In the genomic region with DNA sequence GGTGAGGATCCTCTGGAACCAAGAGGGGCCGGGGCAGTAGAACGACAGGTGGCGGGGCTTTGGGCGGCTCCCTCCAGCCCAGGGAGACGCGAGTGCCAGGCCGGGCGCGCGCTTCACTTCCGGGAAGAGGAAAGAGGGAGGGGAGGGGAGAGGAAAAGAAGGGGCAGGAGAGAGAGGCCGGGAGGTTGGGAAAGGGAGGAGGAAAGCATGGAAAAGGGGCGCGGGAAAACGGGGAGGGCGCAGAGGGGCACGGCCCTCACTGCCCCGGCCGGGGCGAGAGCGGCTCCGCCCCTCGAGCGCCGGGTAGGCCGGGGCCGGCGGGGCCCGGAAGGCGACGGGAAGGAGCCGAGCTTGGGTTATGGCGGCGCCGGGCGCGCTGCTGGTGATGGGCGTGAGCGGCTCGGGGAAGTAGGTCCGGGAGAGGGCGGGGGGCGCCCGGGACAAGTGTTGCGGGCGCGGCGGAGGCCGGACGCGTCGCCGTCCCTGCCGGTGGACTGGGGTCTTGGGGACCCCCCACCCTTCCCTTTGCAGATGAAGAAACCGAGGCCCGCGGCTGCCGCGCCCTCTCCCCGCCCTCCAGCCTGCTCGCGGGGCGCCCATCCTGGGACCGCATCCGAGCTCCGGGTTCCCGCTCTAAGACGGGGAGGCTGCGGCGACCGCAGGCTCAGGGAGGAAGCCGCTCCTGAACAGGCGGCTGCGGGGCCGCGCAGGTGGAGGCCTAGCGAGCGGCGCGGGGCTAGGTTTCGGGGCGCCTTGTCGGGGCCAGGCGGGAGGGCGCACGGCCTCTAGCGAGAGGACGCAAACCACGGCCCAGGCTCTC, we compare ENCODE assay signal across 8 cellular contexts. TPM values are rescaled to one million over a fixed set of nuclear protein-coding genes. Genes with fewer than 3 reads are reported as not detected.
DNase-seq lines count a peak whose midpoint lies in the region; FAIRE-seq and TF ChIP-seq lines count a peak whose summit lies in the region.

A gene (plus strand): TSS at position 330 of the 820 bp plus-strand sequence. CDS start 29 bp downstream, at position 359.

- no peak for TF ChIP-seq CTCF in H9 (conservative IDR thresholded peaks at IDR 0.05)
- TF ChIP-seq CTCF in Loucy (conservative IDR thresholded peaks at IDR 0.05; ENCODE audit: low read length) = no peak
- no peak for TF ChIP-seq CTCF in astrocyte (IDR thresholded peaks at IDR 0.05; ENCODE audit: insufficient read depth, low read depth, low read length)
- TF ChIP-seq CTCF in sigmoid colon (IDR thresholded peaks at IDR 0.05) = no peak

- H3K27me3 Mint-ChIP-seq in H9 (ENCODE audit: low read depth) (peaks cover 19% of the 10 kb centered on the region), astrocyte (ENCODE audit: low read depth, unreplicated experiment) (peaks cover 10% of the 10 kb centered on the region)
- peaks cover 3% of the 10 kb centered on the region for H3K27me3 Mint-ChIP-seq in T-helper 2 cell treated with Interferon-gamma antibody and Interleukin-4, amounts not matched to agents 5 μg/mL and 100 μg/mL, for 36 hours (ENCODE audit: low read depth)

- no peaks in the 10 kb centered on the region for H3K9me3 ChIP-seq in H9 (ENCODE audit: control insufficient read depth, low read depth, low read length)
- no peaks in the 10 kb centered on the region for H3K9me3 ChIP-seq in Loucy (ENCODE audit: insufficient read depth, low read depth, low read length)
- no peaks in the 10 kb centered on the region for H3K9me3 ChIP-seq in astrocyte (ENCODE audit: insufficient read depth, low read depth, low read length)
- no peaks in the 10 kb centered on the region for H3K9me3 ChIP-seq in sigmoid colon

- peak within 1 kb of the TSS; percentile 68 for H3K4me2 ChIP-seq in H9 (ENCODE audit: insufficient read depth, insufficient read length, low read length)
- peak within 1 kb of the TSS; percentile 89 for H3K4me2 ChIP-seq in Loucy (ENCODE audit: low read depth, low read length, poor library complexity, severe bottlenecking)
- H3K4me2 ChIP-seq in astrocyte (ENCODE audit: low read length) = peak within 1 kb of the TSS; percentile 89

- no peak within 1 kb of the TSS for H3K4ac ChIP-seq in H9 (ENCODE audit: low read depth, low read length)

- H2BK120ac ChIP-seq in H9 (ENCODE audit: low read depth, low read length, poor library complexity, severe bottlenecking) = no peak within 1 kb of the TSS

- H3K4me1 Mint-ChIP-seq in H9 (peaks cover 21 to 22% of the 10 kb centered on the region in 2 experiments), astrocyte (ENCODE audit: low read depth, unreplicated experiment) (peaks cover 3% of the 10 kb centered on the region)
- peaks cover 30% of the 10 kb centered on the region for H3K4me1 Mint-ChIP-seq in T-helper 2 cell treated with Interferon-gamma antibody and Interleukin-4, amounts not matched to agents 5 μg/mL and 100 μg/mL, for 36 hours (ENCODE audit: low read depth)

- H2BK12ac ChIP-seq in H9 (ENCODE audit: insufficient read length, low read depth, low read length) = no peak within 1 kb of the TSS

- no peaks in the 10 kb centered on the region for H3K36me3 ChIP-seq in Loucy (ENCODE audit: insufficient read depth, low read length)
- H3K36me3 ChIP-seq in astrocyte (ENCODE audit: insufficient read depth, low read length) = no peaks in the 10 kb centered on the region
- peaks cover 0 to 10% (median 0%) of the 10 kb centered on the region in 4 donors for H3K36me3 ChIP-seq in sigmoid colon

- H2BK5ac ChIP-seq in H9 (ENCODE audit: insufficient read length, low read length) = no peak within 1 kb of the TSS

- H3K23me2 ChIP-seq in H9 (ENCODE audit: insufficient read length, low read depth, low read length, poor library complexity, severe bottlenecking) = peaks cover 3% of the 10 kb centered on the region

- H3K4me3 ChIP-seq in Loucy (ENCODE audit: low read length, poor library complexity, severe bottlenecking) = peak within 1 kb of the TSS; percentile 76
- peak within 1 kb of the TSS; percentile 63 for H3K4me3 ChIP-seq in astrocyte (ENCODE audit: insufficient read depth, low read depth, low read length)
- peak within 1 kb of the TSS; percentile 69 to 86 (median 75) for H3K4me3 ChIP-seq in sigmoid colon

- no peak within 1 kb of the TSS for H3T11ph ChIP-seq in H9 (ENCODE audit: low read length)

- H3K4me1 ChIP-seq in H9 (ENCODE audit: insufficient read depth, low read length) (no peaks in the 10 kb centered on the region), Loucy (ENCODE audit: insufficient read depth, low read length, poor library complexity, severe bottlenecking) (peaks cover 45% of the 10 kb centered on the region), astrocyte (ENCODE audit: insufficient read depth, low read length) (no peaks in the 10 kb centered on the region), sigmoid colon (peaks cover 0 to 17% (median 6%) of the 10 kb centered on the region in 4 donors)

- no peak within 1 kb of the TSS for H2AFZ ChIP-seq in H9 (ENCODE audit: low read length)
- peak within 1 kb of the TSS; percentile 88 for H2AFZ ChIP-seq in Loucy (ENCODE audit: low read length)
- H2AFZ ChIP-seq in astrocyte (ENCODE audit: low read depth, low read length) = peak within 1 kb of the TSS; percentile 77

- no peak within 1 kb of the TSS for H4K8ac ChIP-seq in H9 (replicated peaks; ENCODE audit: insufficient read length, low read depth, low read length)

- H3K27me3 ChIP-seq in H9 (ENCODE audit: insufficient read depth, low read length) (no peaks in the 10 kb centered on the region), Loucy (ENCODE audit: insufficient read depth, low read length, poor library complexity, severe bottlenecking) (no peaks in the 10 kb centered on the region), astrocyte (ENCODE audit: insufficient read depth, low read length) (no peaks in the 10 kb centered on the region), sigmoid colon (no peaks in the 10 kb centered on the region)

- H3K79me2 ChIP-seq in H9 (ENCODE audit: insufficient read depth, low read length) (no peaks in the 10 kb centered on the region), Loucy (ENCODE audit: insufficient read depth, low read length) (peaks cover 10% of the 10 kb centered on the region; the same call in 1 of the 2 replicates), astrocyte (ENCODE audit: insufficient read depth, low read length) (no peaks in the 10 kb centered on the region)

- peak within 1 kb of the TSS; percentile 51; the same call in 1 of the 2 replicates for H3K14ac ChIP-seq in H9 (ENCODE audit: insufficient read depth, low read length)

- intact Hi-C loops in sigmoid colon (cut with DNase I) = loop anchor here (2.0 to 5.0 kb wide), 3 partner anchors 84 to 289 kb away; a partner anchor contains a TSS

- no peak within 1 kb of the TSS for H3K56ac ChIP-seq in H9 (ENCODE audit: insufficient read length, low read depth, low read length)

- TF ChIP-seq EP300 in sigmoid colon (IDR thresholded peaks at IDR 0.05) = peak in 1 of 4 donors; percentile 11

- H3K9me3 Mint-ChIP-seq in H9 = no peaks in the 10 kb centered on the region
- no peaks in the 10 kb centered on the region for H3K9me3 Mint-ChIP-seq in T-helper 2 cell treated with Interferon-gamma antibody and Interleukin-4, amounts not matched to agents 5 μg/mL and 100 μg/mL, for 36 hours
- no peaks in the 10 kb centered on the region for H3K9me3 Mint-ChIP-seq in astrocyte (ENCODE audit: unreplicated experiment)

- no peak within 1 kb of the TSS for H2AK5ac ChIP-seq in H9 (ENCODE audit: insufficient read length, low read length)

- DNase-seq in H9 = peak; percentile 70
- DNase-seq in T-helper 2 cell treated with Interferon-gamma antibody and Interleukin-4, amounts not matched to agents 5 μg/mL and 100 μg/mL, for 36 hours (ENCODE audit: low spot score) = peak; percentile 66
- peak; percentile 19 for DNase-seq in astrocyte (ENCODE audit: low read depth)
- peak in 49 of 51 donors; percentile 27 to 88 (median 59) for DNase-seq in hypothalamus (lab: John Stamatoyannopoulos, UW)
- peak; percentile 78 for DNase-seq in sigmoid colon
- no peak for DNase-seq in NCI-H187 treated with DMSO at 0.1 percent for 48 hours (lab: John Stamatoyannopoulos, UW)

- H4K5ac ChIP-seq in H9 (ENCODE audit: insufficient read length, low read depth, low read length) = no peak within 1 kb of the TSS

- H3K9ac ChIP-seq in H9 (ENCODE audit: extremely low read depth, insufficient read length, low read length) (peak within 1 kb of the TSS; percentile 16), Loucy (ENCODE audit: low read depth, low read length, poor library complexity, severe bottlenecking) (peak within 1 kb of the TSS; percentile 95), astrocyte (ENCODE audit: low read length) (peak within 1 kb of the TSS; percentile 82)

- no peaks in the 10 kb centered on the region for H4K20me1 ChIP-seq in H9 (ENCODE audit: control insufficient read depth, insufficient read depth, insufficient read length)
- H4K20me1 ChIP-seq in Loucy (ENCODE audit: insufficient read depth, low read length, poor library complexity, severe bottlenecking) = no peaks in the 10 kb centered on the region
- no peaks in the 10 kb centered on the region for H4K20me1 ChIP-seq in astrocyte (ENCODE audit: insufficient read depth, low read length)

- H3K36me3 Mint-ChIP-seq in H9 (ENCODE audit: insufficient read depth in 1 of 3, low read depth in 3 of 3) = no peaks in the 10 kb centered on the region
- H3K36me3 Mint-ChIP-seq in T-helper 2 cell treated with Interferon-gamma antibody and Interleukin-4, amounts not matched to agents 5 μg/mL and 100 μg/mL, for 36 hours (ENCODE audit: low read depth) = peaks cover 12% of the 10 kb centered on the region
- H3K36me3 Mint-ChIP-seq in astrocyte (ENCODE audit: low read depth, unreplicated experiment) = peaks cover 10% of the 10 kb centered on the region

- no CpG with 5 or more reads among the region's 89 CpGs for WGBS in H9 (ENCODE audit: extremely low coverage, insufficient read length, low lambda C conversion rate)
- 0% methylated on average over 89 of the region's 89 CpGs for WGBS in sigmoid colon, 2 donors

- peaks cover 5% of the 10 kb centered on the region; the same call in 1 of the 2 replicates for H3F3A ChIP-seq in Loucy (ENCODE audit: low read depth)

- H3K4me3 Mint-ChIP-seq in H9 (peak within 1 kb of the TSS; percentile 79 to 88), astrocyte (ENCODE audit: unreplicated experiment) (peak within 1 kb of the TSS; percentile 90)
- H3K4me3 Mint-ChIP-seq in T-helper 2 cell treated with Interferon-gamma antibody and Interleukin-4, amounts not matched to agents 5 μg/mL and 100 μg/mL, for 36 hours = peak within 1 kb of the TSS; percentile 88

- TF ChIP-seq POLR2A in GM10847 (IDR thresholded peaks at IDR 0.05; ENCODE audit: extremely low read depth, insufficient read length) (peak; percentile 42), sigmoid colon (IDR thresholded peaks at IDR 0.05) (no peak)

- H2BK15ac ChIP-seq in H9 (ENCODE audit: low read depth, low read length) = no peak within 1 kb of the TSS

- no peak within 1 kb of the TSS for H3K23ac ChIP-seq in H9 (ENCODE audit: insufficient read length, low read depth, low read length)

- peak within 1 kb of the TSS in 1 of 3 experiments; percentile 49; a peak in 4 of 7 replicates for H3K27ac Mint-ChIP-seq in H9
- peak within 1 kb of the TSS; percentile 98 for H3K27ac Mint-ChIP-seq in T-helper 2 cell treated with Interferon-gamma antibody and Interleukin-4, amounts not matched to agents 5 μg/mL and 100 μg/mL, for 36 hours
- peak within 1 kb of the TSS; percentile 88 for H3K27ac Mint-ChIP-seq in astrocyte (ENCODE audit: unreplicated experiment)

- H3K27ac ChIP-seq in H9 (ENCODE audit: insufficient read length, low read depth, low read length) (no peak within 1 kb of the TSS), astrocyte (ENCODE audit: low read depth, low read length) (peak within 1 kb of the TSS; percentile 16), sigmoid colon (peak within 1 kb of the TSS; percentile 86 to 90 (median 88))

- FAIRE-seq in astrocyte (lab: Jason Lieb, UNC) = no peak

- H2BK20ac ChIP-seq in H9 (ENCODE audit: low read depth, low read length, poor library complexity, severe bottlenecking) = no peak within 1 kb of the TSS

- no peak within 1 kb of the TSS for H4K91ac ChIP-seq in H9 (ENCODE audit: insufficient read length, low read depth, low read length)

- H3K79me1 ChIP-seq in H9 (ENCODE audit: insufficient read depth, low read depth, low read length, poor library complexity, severe bottlenecking) = no peaks in the 10 kb centered on the region

- H3K9me2 ChIP-seq in Loucy (replicated peaks; ENCODE audit: low read depth, low read length) = no peaks in the 10 kb centered on the region

- H3K18ac ChIP-seq in H9 (ENCODE audit: insufficient read length, low read depth, low read length) = no peak within 1 kb of the TSS

RNA-seq across cellular contexts. Expression of the gene that starts here (rescaled TPM):
- 0.59 and 1.4 TPM in 2 replicates for total RNA-seq in H9 (2021)
- 1.3 and 1.8 TPM in 2 replicates for total RNA-seq in astrocyte
- total RNA-seq in sigmoid colon = 10 to 100 TPM in 1 of 4 donors, 1 to 10 TPM in 3; 3.3 to 11.8 (median 5.9) TPM
- polyA plus RNA-seq in sigmoid colon = 10 to 100 TPM in 2 of 3 donors, 1 to 10 TPM in 1; 9.4 to 22.2 (median 19.2) TPM

Comparison
In these comparisons a context has a peak if more than half of its experiments do, and no peak if none do; other contexts are left out.
1. H3K9ac ChIP-seq: peak in every context shown above with its lines; median percentile 95 in Loucy; 82 in astrocyte; 16 in H9.